Comparison of ENCODE assay signal across 8 cellular contexts in genomic region chr16:19502395-19503131, GRCh38. TPM values are rescaled to one million over a fixed set of nuclear protein-coding genes. Genes with fewer than 3 reads are reported as not detected.
A peak's percentile ranks its signal among the peaks of the same experiment; 100 is the strongest.
DNase-seq lines count a peak whose midpoint lies in the region; ATAC-seq and TF ChIP-seq lines count a peak whose summit lies in the region.

No MANE protein-coding gene starts in this region.

- H3K4me1 Mint-ChIP-seq in T-helper 17 cell, result peaks cover 2% of the 10 kb centered on the region

- no peak overlapping the region for H3K9ac ChIP-seq in smooth muscle cell (ENCODE audit: low read depth)

- no peaks in the 10 kb centered on the region for H3F3A ChIP-seq in smooth muscle cell (ENCODE audit: low read depth)

- H3K4me3 ChIP-seq in smooth muscle cell, result no peak overlapping the region

- peak; percentile 69 for DNase-seq in GM03348 (ENCODE audit: low spot score)
- peak; percentile 11 for DNase-seq in NCI-H128 (lab: John Stamatoyannopoulos, UW; ENCODE audit: unreplicated experiment)
- peak; percentile 26 to 51 (median 36) for DNase-seq in T-helper 17 cell
- DNase-seq in anterior cingulate cortex (lab: John Stamatoyannopoulos, UW), result peak in 52 of 58 donors; percentile 3 to 87 (median 47)
- DNase-seq in hypothalamus (lab: John Stamatoyannopoulos, UW), result peak in 42 of 51 donors; percentile 3 to 85 (median 44)
- DNase-seq in smooth muscle cell (lab: John Stamatoyannopoulos, UW; ENCODE audit: unreplicated experiment), result peak; percentile 9
- DNase-seq in OCI-M2 (lab: John Stamatoyannopoulos, UW; ENCODE audit: unreplicated experiment), result no peak

- no peaks in the 10 kb centered on the region for H3K27me3 ChIP-seq in smooth muscle cell (ENCODE audit: low read depth)

- peak; percentile 72 for TF ChIP-seq CTCF in smooth muscle cell (IDR thresholded peaks at IDR 0.05; ENCODE audit: borderline replicate concordance, insufficient read depth, poor library complexity, severe bottlenecking)

- H3K4me1 ChIP-seq in smooth muscle cell (ENCODE audit: low read depth), result no peaks in the 10 kb centered on the region

- H3K9me3 ChIP-seq in T-helper 17 cell (ENCODE audit: control insufficient read depth, low read length, poor library complexity, severe bottlenecking), result no peaks in the 10 kb centered on the region
- no peaks in the 10 kb centered on the region for H3K9me3 ChIP-seq in smooth muscle cell (replicated peaks; ENCODE audit: low read depth)

- H3K36me3 ChIP-seq in smooth muscle cell (ENCODE audit: low read depth), result peaks cover 4% of the 10 kb centered on the region

- H3K27ac Mint-ChIP-seq in T-helper 17 cell, result no peak overlapping the region

- no peaks in the 10 kb centered on the region for H4K20me1 ChIP-seq in smooth muscle cell (ENCODE audit: low read depth)

- ATAC-seq in T-helper 17 cell (peak; percentile 69), HG02852 (IDR thresholded peaks at IDR 0.05; ENCODE audit: unreplicated experiment) (no peak)

- H3K36me3 Mint-ChIP-seq in T-helper 17 cell (ENCODE audit: low read depth), result peaks cover 11% of the 10 kb centered on the region

- no peak overlapping the region for H2AFZ ChIP-seq in smooth muscle cell (ENCODE audit: low read depth)

- H3K4me3 Mint-ChIP-seq in T-helper 17 cell, result no peak overlapping the region

- H3K27ac ChIP-seq in smooth muscle cell (ENCODE audit: low read depth), result no peak overlapping the region

- H3K4me2 ChIP-seq in smooth muscle cell, result no peak overlapping the region

- no peaks in the 10 kb centered on the region for H3K27me3 Mint-ChIP-seq in T-helper 17 cell

- H3K79me2 ChIP-seq in smooth muscle cell (ENCODE audit: low read depth), result no peaks in the 10 kb centered on the region

- 90% methylated on average over 3 of the region's 3 CpGs for WGBS in smooth muscle cell (ENCODE audit: low lambda C conversion rate)

RNA-seq across cellular contexts. Expression of gene GDE1, which starts 19.3 kb away (rescaled TPM):
- total RNA-seq in T-helper 17 cell, result 10 to 100 TPM; 25.1 to 32.0 TPM
- 46.0 and 50.2 TPM in 2 replicates for total RNA-seq in smooth muscle cell
- polyA plus RNA-seq in smooth muscle cell, result 43.8 and 57.3 TPM in 2 replicates

RNA-seq across cellular contexts. Expression of gene CCP110, which starts 21.2 kb away (rescaled TPM):
- 10 to 100 TPM; 13.9 to 15.4 TPM for total RNA-seq in T-helper 17 cell
- total RNA-seq in smooth muscle cell, result 9.3 and 11.7 TPM in 2 replicates
- 6.2 and 7.9 TPM in 2 replicates for polyA plus RNA-seq in smooth muscle cell

RNA-seq across cellular contexts. Expression of gene VPS35L, which starts 52.9 kb away (rescaled TPM):
- total RNA-seq in T-helper 17 cell (10 to 100 TPM; 37.6 to 47.6 TPM), smooth muscle cell (37.2 and 47.4 TPM in 2 replicates)
- 46.7 and 49.1 TPM in 2 replicates for polyA plus RNA-seq in smooth muscle cell
